In the genomic region with DNA sequence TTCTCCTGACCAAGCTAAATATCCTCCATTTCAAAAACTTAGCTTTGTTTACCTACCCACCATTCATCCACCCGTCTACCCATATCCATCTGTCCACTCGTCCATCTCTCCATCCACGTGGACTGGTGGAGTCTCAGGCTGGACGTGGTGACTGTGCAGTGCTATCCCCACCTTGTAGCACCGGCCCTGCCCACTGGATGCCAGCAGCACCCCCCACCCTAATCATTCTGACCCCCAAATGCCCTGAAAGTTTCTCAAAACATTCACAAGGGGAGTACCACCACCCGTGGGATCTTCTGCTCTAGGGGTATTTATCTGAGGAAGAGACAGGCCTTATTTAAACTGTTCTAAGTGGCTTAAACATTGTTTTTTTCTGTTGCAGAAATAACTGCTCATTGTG, we compare ENCODE assay signal across 14 cellular contexts.
"Had no signal": no experiment of that assay in that cellular context is flagged by ENCODE, and none has a peak within 500 bp of the region (broad histone marks: within the 10 kb centered on the region; RNA-seq: fewer than 3 reads in every experiment).

No MANE protein-coding gene starts in this region.

- ATAC-seq: body of pancreas, left lung, sciatic nerve had no signal

- H3K4me1 ChIP-seq: colonic mucosa had no signal

- H3K4me3 Mint-ChIP-seq: natural killer cell treated with Interleukin-12 subunit alpha and Interleukin-12 subunit beta and Interleukin-15 and Interleukin-18, amount 100 ng/mL, for 72 hours; T-helper 1 cell treated with Interleukin-12 subunit alpha and Interleukin-12 subunit beta and Interleukin-4 antibody, amounts not matched to agents 30 μg/mL and 1 μg/mL, for 36 hours had no signal

- DNase-seq: activated T-cell treated with anti-CD3 and anti-CD28 coated beads for 4 hours; amygdala; body of pancreas; central memory CD4-positive, alpha-beta T cell; colonic mucosa; hippocampal formation; left lung; ovary; spleen had no signal

- H3K9me3 Mint-ChIP-seq: activated naive CD4-positive, alpha-beta T cell treated with anti-CD3 and anti-CD28 coated beads, Interleukin-2, amount 50 U/mL, for 72 hours; natural killer cell treated with Interleukin-12 subunit alpha and Interleukin-12 subunit beta and Interleukin-15 and Interleukin-18, amount 100 ng/mL, for 72 hours; T-helper 1 cell treated with Interleukin-12 subunit alpha and Interleukin-12 subunit beta and Interleukin-4 antibody, amounts not matched to agents 30 μg/mL and 1 μg/mL, for 36 hours had no signal

- H3K27me3 Mint-ChIP-seq: natural killer cell treated with Interleukin-12 subunit alpha and Interleukin-12 subunit beta and Interleukin-15 and Interleukin-18, amount 100 ng/mL, for 72 hours had no signal

- H3K36me3 ChIP-seq: colonic mucosa, left lung, ovary had no signal

- H3K27me3 ChIP-seq: body of pancreas, colonic mucosa, esophagus muscularis mucosa, left lung, ovary, spleen had no signal

- H3K36me3 Mint-ChIP-seq: activated naive CD4-positive, alpha-beta T cell treated with anti-CD3 and anti-CD28 coated beads, Interleukin-2, amount 50 U/mL, for 72 hours; natural killer cell treated with Interleukin-12 subunit alpha and Interleukin-12 subunit beta and Interleukin-15 and Interleukin-18, amount 100 ng/mL, for 72 hours had no signal

- H3K27ac ChIP-seq: colonic mucosa, esophagus muscularis mucosa, left lung, ovary had no signal

- H3K4me3 ChIP-seq: body of pancreas, colonic mucosa, esophagus muscularis mucosa, left lung, ovary, spleen had no signal

- H3K9me3 ChIP-seq: body of pancreas, colonic mucosa, esophagus muscularis mucosa, left lung, ovary, spleen had no signal
